In the genomic region with DNA sequence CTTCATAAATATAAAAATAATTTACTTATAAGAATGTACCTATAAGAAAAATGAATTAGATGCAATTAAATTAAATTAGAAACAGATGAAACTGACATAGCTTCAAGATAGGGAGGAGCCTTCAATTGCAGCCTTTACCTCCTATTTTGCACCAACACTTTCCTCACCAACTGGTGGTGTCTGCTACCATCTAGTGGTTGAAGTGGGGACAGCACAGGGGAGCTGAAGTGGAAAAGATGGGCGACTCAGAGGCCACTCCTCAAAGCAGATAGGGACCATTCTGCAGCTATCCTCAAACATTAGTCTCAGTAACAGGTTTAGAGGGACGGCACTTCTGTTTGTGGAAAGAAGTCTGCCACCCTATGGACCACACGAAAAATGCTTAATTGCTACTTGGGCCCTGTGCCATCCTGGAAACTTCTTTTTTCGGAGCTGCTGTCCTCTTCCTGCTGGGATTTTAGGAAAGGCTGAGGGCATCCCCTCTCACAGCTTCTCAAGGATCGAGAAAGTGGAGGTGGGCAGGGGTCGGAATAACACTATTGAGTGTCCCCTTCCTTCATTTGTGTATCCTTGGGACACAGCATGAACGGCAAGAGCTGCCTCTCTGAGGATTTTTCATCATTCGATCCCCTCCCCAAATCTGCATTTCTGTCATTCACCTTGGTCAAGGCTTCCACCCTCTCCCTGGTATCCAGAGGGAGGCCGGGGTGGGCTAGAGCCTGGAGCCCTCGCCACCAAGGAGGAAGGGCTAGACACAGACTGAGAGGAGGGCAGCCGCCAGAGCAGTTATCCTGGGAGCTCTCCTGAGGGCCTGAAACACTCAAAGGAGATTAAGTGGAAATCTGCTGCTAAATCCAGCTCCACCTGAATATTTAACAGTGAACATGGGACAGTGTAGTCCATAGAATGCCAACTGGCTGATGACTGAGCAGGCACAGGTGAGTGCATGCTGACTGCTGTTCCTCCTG, we compare ENCODE assay signal across 8 cellular contexts. TPM values are rescaled to one million over a fixed set of nuclear protein-coding genes. Genes with fewer than 3 reads are reported as not detected.
DNase-seq lines count a peak whose midpoint lies in the region; ATAC-seq lines count a peak whose summit lies in the region.

No MANE protein-coding gene starts in this region.

- intact Hi-C loops in left colon (cut with DNase I, micrococcal nuclease), result loop anchor here (5.0 to 10.0 kb wide), 4 partner anchors 48 to 258 kb away; no protein-coding TSS in a partner anchor

- peak; percentile 59 for DNase-seq in Caki2 (ENCODE audit: low read depth)
- DNase-seq in NCI-H460 (ENCODE audit: extremely low read depth, low read depth), result peak; percentile 80
- DNase-seq in central memory CD4-positive, alpha-beta T cell, result peak; percentile 78
- peak; percentile 49 to 83 for DNase-seq in left colon
- DNase-seq in stimulated activated CD4-positive, alpha-beta T cell treated with anti-CD3 and anti-CD28 coated beads, Interleukin-4, amount 100 ng/mL, for 1 hour, result peak; percentile 77

- in situ Hi-C loops in Caki2 (cut with HindIII; ENCODE audit: low pct_unique_long_range_greater_than_20kb, low sequenced_read_pairs), result no loop called here

- ATAC-seq in HG02763 (IDR thresholded peaks at IDR 0.05; ENCODE audit: unreplicated experiment) (peak; percentile 60), left colon (peak; percentile 93), HG02623 (IDR thresholded peaks at IDR 0.05; ENCODE audit: unreplicated experiment) (no peak)
- peak; percentile 81 to 85 for ATAC-seq in activated CD4-positive, CD25-positive, alpha-beta regulatory T cell treated with anti-CD3 and anti-CD28 coated beads, Interleukin-2, amount 50 U/mL, for 24 hours

RNA-seq across cellular contexts. Expression of a gene that starts 9.6 kb away (rescaled TPM):
- not detected in 2 replicates for total RNA-seq in Caki2 (2014; rRNA removed; shearing (Covaris generic); ENCODE audit: low replicate concordance)
- total RNA-seq in NCI-H460 (2014; rRNA removed; shearing (Covaris generic)), result not detected in 2 replicates
- not detected in 2 replicates for polyA plus RNA-seq in NCI-H460 (2014; cell fraction: nucleus; rRNA removed)
- total RNA-seq in left colon, result not detected

RNA-seq across cellular contexts. Expression of a gene that starts 53.0 kb away (rescaled TPM):
- total RNA-seq in Caki2 (2014; rRNA removed; shearing (Covaris generic); ENCODE audit: low replicate concordance), result 151 and 170 TPM in 2 replicates
- 188 and 200 TPM in 2 replicates for total RNA-seq in NCI-H460 (2014; rRNA removed; shearing (Covaris generic))
- polyA plus RNA-seq in NCI-H460 (2014; cell fraction: nucleus; rRNA removed), result 68.3 and 86.8 TPM in 2 replicates
- total RNA-seq in left colon, result 100 to 1,000 TPM; 111 to 117 TPM

RNA-seq across cellular contexts. Expression of a gene that starts 58.4 kb away (rescaled TPM):
- not detected in 2 replicates for total RNA-seq in Caki2 (2014; rRNA removed; shearing (Covaris generic); ENCODE audit: low replicate concordance)
- total RNA-seq in NCI-H460 (2014; rRNA removed; shearing (Covaris generic)), result not detected in 2 replicates
- polyA plus RNA-seq in NCI-H460 (2014; cell fraction: nucleus; rRNA removed), result not detected in 2 replicates
- not detected for total RNA-seq in left colon
